15 cellular contexts compared by ENCODE assay signal in genomic region chr3:155555479-155556065, GRCh38.
DNase-seq lines count a peak whose midpoint lies in the region; ATAC-seq and TF ChIP-seq lines count a peak whose summit lies in the region.
"Had no signal": no experiment of that assay in that cellular context is flagged by ENCODE, and none has a peak within 500 bp of the region (broad histone marks: within the 10 kb centered on the region; RNA-seq: fewer than 3 reads in every experiment).

No MANE protein-coding gene starts in this region.

- DNase-seq in activated naive CD8-positive, alpha-beta T cell treated with anti-CD3 and anti-CD28 coated beads, Interleukin-2, amount 50 U/mL, for 24 hours = no peak
- peak in 2 of 4 donors; percentile 5 to 15 for DNase-seq in body of pancreas
- DNase-seq in stimulated activated naive B cell treated with anti-CD40 and anti-IgM and Interleukin-4, amounts not matched to agents 10 μg/mL and 1 μg/mL and 100 μg/mL, for 72 hours = no peak
- no peak for DNase-seq in GOT3 (lab: John Stamatoyannopoulos, UW)
- DNase-seq in inferior parietal cortex (ENCODE audit: extremely low spot score) = no peak
- DNase-seq: activated B cell treated with CpG ODN at 0.5 μM for 24 hours; effector memory CD8-positive, alpha-beta T cell; head of caudate nucleus; NCI-H774; SJCRH30 had no signal

- peaks cover 29% of the 10 kb centered on the region for H3K4me1 Mint-ChIP-seq in activated naive CD8-positive, alpha-beta T cell (ENCODE audit: low read depth)
- peaks cover 25% of the 10 kb centered on the region for H3K4me1 Mint-ChIP-seq in activated naive CD8-positive, alpha-beta T cell treated with anti-CD3 and anti-CD28 coated beads, Interleukin-2, amount 50 U/mL, for 24 hours
- H3K4me1 Mint-ChIP-seq in stimulated activated naive B cell treated with anti-CD40 and anti-IgM and Interleukin-4, amounts not matched to agents 10 μg/mL and 1 μg/mL and 100 μg/mL, for 72 hours = peaks cover 20 to 34% of the 10 kb centered on the region in 2 donors

- intact Hi-C loops in body of pancreas (cut with DNase I) = no loop called here

- H3K27ac ChIP-seq in body of pancreas = peak overlapping the region; percentile 17 to 70 (median 58)
- H3K27ac ChIP-seq: breast epithelium, SJCRH30 had no signal

- no peak for ATAC-seq in activated naive CD8-positive, alpha-beta T cell treated with anti-CD3 and anti-CD28 coated beads, Interleukin-2, amount 50 U/mL, for 24 hours
- ATAC-seq in HG02981 (IDR thresholded peaks at IDR 0.05; ENCODE audit: unreplicated experiment) (peak; percentile 1), body of pancreas (peak; percentile 76), HG02571 (IDR thresholded peaks at IDR 0.05; ENCODE audit: unreplicated experiment) (no peak)
- ATAC-seq in stimulated activated naive B cell treated with anti-CD40 and anti-IgM and Interleukin-4, amounts not matched to agents 10 μg/mL and 1 μg/mL and 100 μg/mL, for 72 hours (replicated peaks) = no peak
- ATAC-seq: effector memory CD8-positive, alpha-beta T cell had no signal

- no peaks in the 10 kb centered on the region for H3K27me3 ChIP-seq in body of pancreas
- H3K27me3 ChIP-seq: breast epithelium, SJCRH30 had no signal

- H3K4me1 ChIP-seq in body of pancreas = peaks cover 22% of the 10 kb centered on the region
- H3K4me1 ChIP-seq: breast epithelium had no signal

- no peaks in the 10 kb centered on the region for H3K36me3 ChIP-seq in body of pancreas (replicated peaks in 1 of 2; ENCODE audit: insufficient read depth in 1 of 2, low read depth in 2 of 2)
- H3K36me3 ChIP-seq: breast epithelium, SJCRH30 had no signal

- no peaks in the 10 kb centered on the region for H3K27me3 Mint-ChIP-seq in activated naive CD8-positive, alpha-beta T cell
- no peaks in the 10 kb centered on the region for H3K27me3 Mint-ChIP-seq in activated naive CD8-positive, alpha-beta T cell treated with anti-CD3 and anti-CD28 coated beads, Interleukin-2, amount 50 U/mL, for 24 hours
- no peaks in the 10 kb centered on the region for H3K27me3 Mint-ChIP-seq in stimulated activated naive B cell treated with anti-CD40 and anti-IgM and Interleukin-4, amounts not matched to agents 10 μg/mL and 1 μg/mL and 100 μg/mL, for 72 hours
- H3K27me3 Mint-ChIP-seq: activated B cell treated with CpG ODN at 0.5 μM for 24 hours; effector memory CD8-positive, alpha-beta T cell had no signal

- TF ChIP-seq POLR2A in body of pancreas (IDR thresholded peaks at IDR 0.05) = no peak

- no peaks in the 10 kb centered on the region for H3K9me3 ChIP-seq in body of pancreas
- H3K9me3 ChIP-seq: breast epithelium, SJCRH30 had no signal

- no peak overlapping the region for H3K27ac Mint-ChIP-seq in activated naive CD8-positive, alpha-beta T cell
- no peak overlapping the region for H3K27ac Mint-ChIP-seq in activated naive CD8-positive, alpha-beta T cell treated with anti-CD3 and anti-CD28 coated beads, Interleukin-2, amount 50 U/mL, for 24 hours
- peak overlapping the region; percentile 10 for H3K27ac Mint-ChIP-seq in stimulated activated naive B cell treated with anti-CD40 and anti-IgM and Interleukin-4, amounts not matched to agents 10 μg/mL and 1 μg/mL and 100 μg/mL, for 72 hours
- H3K27ac Mint-ChIP-seq: activated B cell treated with CpG ODN at 0.5 μM for 24 hours; effector memory CD8-positive, alpha-beta T cell had no signal

- no peak overlapping the region for H3K4me3 ChIP-seq in body of pancreas
- H3K4me3 ChIP-seq: breast epithelium, lung, SJCRH30 had no signal

- 12 to 33% methylated on average over 2 of the region's 2 CpGs for WGBS in body of pancreas, 2 donors

- no peaks in the 10 kb centered on the region for H3K36me3 Mint-ChIP-seq in activated naive CD8-positive, alpha-beta T cell
- H3K36me3 Mint-ChIP-seq in activated naive CD8-positive, alpha-beta T cell treated with anti-CD3 and anti-CD28 coated beads, Interleukin-2, amount 50 U/mL, for 24 hours (ENCODE audit: low read depth) = no peaks in the 10 kb centered on the region
- H3K36me3 Mint-ChIP-seq in stimulated activated naive B cell treated with anti-CD40 and anti-IgM and Interleukin-4, amounts not matched to agents 10 μg/mL and 1 μg/mL and 100 μg/mL, for 72 hours = no peaks in the 10 kb centered on the region

- H3K4me3 Mint-ChIP-seq in activated naive CD8-positive, alpha-beta T cell = peak overlapping the region; percentile 24
- H3K4me3 Mint-ChIP-seq in activated naive CD8-positive, alpha-beta T cell treated with anti-CD3 and anti-CD28 coated beads, Interleukin-2, amount 50 U/mL, for 24 hours = no peak overlapping the region
- H3K4me3 Mint-ChIP-seq in stimulated activated naive B cell treated with anti-CD40 and anti-IgM and Interleukin-4, amounts not matched to agents 10 μg/mL and 1 μg/mL and 100 μg/mL, for 72 hours = peak overlapping the region in 1 of 2 donors; percentile 8
- H3K4me3 Mint-ChIP-seq: activated B cell treated with CpG ODN at 0.5 μM for 24 hours; effector memory CD8-positive, alpha-beta T cell had no signal

- H3K9me3 Mint-ChIP-seq in activated naive CD8-positive, alpha-beta T cell (ENCODE audit: low read depth) = no peaks in the 10 kb centered on the region
- H3K9me3 Mint-ChIP-seq in activated naive CD8-positive, alpha-beta T cell treated with anti-CD3 and anti-CD28 coated beads, Interleukin-2, amount 50 U/mL, for 24 hours = no peaks in the 10 kb centered on the region
- H3K9me3 Mint-ChIP-seq in stimulated activated naive B cell treated with anti-CD40 and anti-IgM and Interleukin-4, amounts not matched to agents 10 μg/mL and 1 μg/mL and 100 μg/mL, for 72 hours = no peaks in the 10 kb centered on the region
- H3K9me3 Mint-ChIP-seq: activated B cell treated with CpG ODN at 0.5 μM for 24 hours; effector memory CD8-positive, alpha-beta T cell had no signal

- TF ChIP-seq CTCF in body of pancreas (IDR thresholded peaks at IDR 0.05) = no peak

Comparison
In these comparisons a context has a peak if more than half of its experiments do, and no peak if none do; other contexts are left out.
1. ATAC-seq: peak in HG02981 (single experiment) and body of pancreas (single experiment); none in activated naive CD8-positive, alpha-beta T cell treated with anti-CD3 and anti-CD28 coated beads, Interleukin-2, amount 50 U/mL, for 24 hours (single experiment), stimulated activated naive B cell treated with anti-CD40 and anti-IgM and Interleukin-4, amounts not matched to agents 10 μg/mL and 1 μg/mL and 100 μg/mL, for 72 hours (0 of 2) and HG02571 (single experiment).